Comparison of ENCODE assay signal across 21 cellular contexts in genomic region chr2:143264851-143265250, GRCh38.
DNase-seq lines count a peak whose midpoint lies in the region; ATAC-seq, FAIRE-seq and TF ChIP-seq lines count a peak whose summit lies in the region.
"Had no signal": no experiment of that assay in that cellular context is flagged by ENCODE, and none has a peak within 500 bp of the region (broad histone marks: within the 10 kb centered on the region; RNA-seq: fewer than 3 reads in every experiment).

No MANE protein-coding gene starts in this region.

- no peak for TF ChIP-seq POLR2A in thyroid gland (IDR thresholded peaks at IDR 0.05)

- H3K9me3 Mint-ChIP-seq in activated T-cell treated with anti-CD3 and anti-CD28 coated beads, Interleukin-2, amount 50 U/mL, for 72 hours: peaks cover 0 to 3% of the 10 kb centered on the region in 2 donors
- no peaks in the 10 kb centered on the region for H3K9me3 Mint-ChIP-seq in astrocyte (ENCODE audit: unreplicated experiment)
- H3K9me3 Mint-ChIP-seq in progenitor cell of endocrine pancreas (ENCODE audit: low read depth): no peaks in the 10 kb centered on the region

- no peak overlapping the region for H2AFZ ChIP-seq in astrocyte (ENCODE audit: low read depth, low read length)

- TF ChIP-seq CTCF in astrocyte (IDR thresholded peaks at IDR 0.05; ENCODE audit: insufficient read depth, low read depth, low read length) (no peak), thyroid gland (IDR thresholded peaks at IDR 0.05) (peak in 1 of 6 experiments; percentile 7), GM20000 (IDR thresholded peaks at IDR 0.05; ENCODE audit: extremely low read depth, missing control alignments) (no peak), progenitor cell of endocrine pancreas (IDR thresholded peaks at IDR 0.05; ENCODE audit: unreplicated experiment) (no peak)

- peaks cover 15 to 29% of the 10 kb centered on the region in 2 donors for H3K36me3 Mint-ChIP-seq in activated T-cell treated with anti-CD3 and anti-CD28 coated beads, Interleukin-2, amount 50 U/mL, for 72 hours (ENCODE audit: insufficient read depth in 2 of 2)
- H3K36me3 Mint-ChIP-seq in astrocyte (ENCODE audit: low read depth, unreplicated experiment) (no peaks in the 10 kb centered on the region), progenitor cell of endocrine pancreas (ENCODE audit: insufficient read depth) (no peaks in the 10 kb centered on the region)

- no peak overlapping the region for H3K4me2 ChIP-seq in astrocyte (ENCODE audit: low read length)
- H3K4me2 ChIP-seq: A549 had no signal

- H3K27me3 Mint-ChIP-seq in activated T-cell treated with anti-CD3 and anti-CD28 coated beads, Interleukin-2, amount 50 U/mL, for 72 hours (ENCODE audit: low read depth): no peaks in the 10 kb centered on the region
- H3K27me3 Mint-ChIP-seq in astrocyte (ENCODE audit: low read depth, unreplicated experiment) (no peaks in the 10 kb centered on the region), progenitor cell of endocrine pancreas (no peaks in the 10 kb centered on the region)
- H3K27me3 Mint-ChIP-seq: activated CD8-positive, alpha-beta memory T cell treated with anti-CD3 and anti-CD28 coated beads, Interleukin-2, amount 10 ng/mL, durations not matched to agents 7 days and 5 days; activated naive CD8-positive, alpha-beta T cell treated with anti-CD3 and anti-CD28 coated beads for 36 hours had no signal

- WGBS in thyroid gland, 2 donors: 22 to 24% methylated on average over 2 of the region's 2 CpGs

- intact Hi-C loops in left cardiac atrium (cut with DNase I): no loop called here
- intact Hi-C loops in thyroid gland (cut with DNase I): no loop called here

- FAIRE-seq in astrocyte (lab: Jason Lieb, UNC): no peak
- FAIRE-seq in RCC 7860 (lab: Jason Lieb, UNC): no peak
- FAIRE-seq: A549, GM12891, H54 had no signal

- H3K4me3 ChIP-seq in astrocyte (ENCODE audit: insufficient read depth, low read depth, low read length): no peak overlapping the region
- no peak overlapping the region for H3K4me3 ChIP-seq in thyroid gland (replicated peaks in 1 of 3)
- H3K4me3 ChIP-seq: A549, lower lobe of right lung had no signal

- H3K27ac ChIP-seq in astrocyte (ENCODE audit: low read depth, low read length) (no peak overlapping the region), thyroid gland (peak overlapping the region in 2 of 3 donors; percentile 65 to 78)
- H3K27ac ChIP-seq: A549, lower lobe of right lung had no signal

- H3K27me3 ChIP-seq in astrocyte (ENCODE audit: insufficient read depth, low read length) (no peaks in the 10 kb centered on the region), thyroid gland (no peaks in the 10 kb centered on the region)

- no peaks in the 10 kb centered on the region for H3K36me3 ChIP-seq in astrocyte (ENCODE audit: insufficient read depth, low read length)
- H3K36me3 ChIP-seq in thyroid gland: no peaks in the 10 kb centered on the region
- H3K36me3 ChIP-seq: lower lobe of right lung had no signal

- H3K4me1 ChIP-seq in astrocyte (ENCODE audit: insufficient read depth, low read length) (no peaks in the 10 kb centered on the region), thyroid gland (peaks cover 0 to 7% of the 10 kb centered on the region in 2 donors)
- H3K4me1 ChIP-seq: A549 had no signal

- ATAC-seq in activated T-cell treated with anti-CD3 and anti-CD28 coated beads, Interleukin-2, amount 50 U/mL, for 72 hours (replicated peaks in 1 of 2): no peak
- ATAC-seq in left cardiac atrium: peak; percentile 50 to 83
- ATAC-seq: A549; activated CD8-positive, alpha-beta memory T cell treated with anti-CD3 and anti-CD28 coated beads, Interleukin-2, amount 10 ng/mL, durations not matched to agents 7 days and 5 days; lower lobe of right lung had no signal

- H3K27ac Mint-ChIP-seq in activated T-cell treated with anti-CD3 and anti-CD28 coated beads, Interleukin-2, amount 50 U/mL, for 72 hours: peak overlapping the region; percentile 42
- H3K27ac Mint-ChIP-seq in astrocyte (ENCODE audit: unreplicated experiment) (no peak overlapping the region), progenitor cell of endocrine pancreas (no peak overlapping the region)
- H3K27ac Mint-ChIP-seq: activated CD8-positive, alpha-beta memory T cell treated with anti-CD3 and anti-CD28 coated beads, Interleukin-2, amount 10 ng/mL, durations not matched to agents 7 days and 5 days; activated naive CD8-positive, alpha-beta T cell treated with anti-CD3 and anti-CD28 coated beads for 36 hours had no signal

- no peak for DNase-seq in activated T-cell treated with anti-CD3 and anti-CD28 coated beads, Interleukin-2, amount 50 U/mL, for 72 hours
- no peak for DNase-seq in activated T-cell treated with anti-CD3 and anti-CD28 coated beads, Interleukin-2, amount 50 U/mL, for 48 hours
- DNase-seq in astrocyte (ENCODE audit: low read depth) (peak; percentile 90), left cardiac atrium (no peak), thyroid gland (peak in 1 of 2 donors; percentile 6), RCC 7860 (ENCODE audit: low spot score) (no peak), GM20000 (ENCODE audit: low spot score) (no peak), progenitor cell of endocrine pancreas (ENCODE audit: low spot score, unreplicated experiment) (no peak)
- DNase-seq: activated CD8-positive, alpha-beta memory T cell treated with anti-CD3 and anti-CD28 coated beads, Interleukin-2, amount 10 ng/mL, durations not matched to agents 7 days and 5 days; activated naive CD8-positive, alpha-beta T cell treated with anti-CD3 and anti-CD28 coated beads for 36 hours; DMS153; effector memory CD4-positive, alpha-beta T cell; hippocampal formation; lower lobe of right lung; NCI-H524; RPMI8226; stimulated activated CD8-positive, alpha-beta memory T cell treated with anti-CD3 and anti-CD28 coated beads, Interleukin-4, amount 100 ng/mL, for 48 hours had no signal

- no peak overlapping the region for H3K4me3 Mint-ChIP-seq in activated T-cell treated with anti-CD3 and anti-CD28 coated beads, Interleukin-2, amount 50 U/mL, for 72 hours
- H3K4me3 Mint-ChIP-seq in astrocyte (ENCODE audit: unreplicated experiment) (no peak overlapping the region), progenitor cell of endocrine pancreas (ENCODE audit: low read depth) (no peak overlapping the region)
- H3K4me3 Mint-ChIP-seq: activated CD8-positive, alpha-beta memory T cell treated with anti-CD3 and anti-CD28 coated beads, Interleukin-2, amount 10 ng/mL, durations not matched to agents 7 days and 5 days; activated naive CD8-positive, alpha-beta T cell treated with anti-CD3 and anti-CD28 coated beads for 36 hours; neural crest cell had no signal

- no peaks in the 10 kb centered on the region for H3K79me2 ChIP-seq in astrocyte (ENCODE audit: insufficient read depth, low read length)

- H3K9me3 ChIP-seq in astrocyte (ENCODE audit: insufficient read depth, low read depth, low read length) (no peaks in the 10 kb centered on the region), thyroid gland (no peaks in the 10 kb centered on the region)
- H3K9me3 ChIP-seq: A549, lower lobe of right lung had no signal

- H3K4me1 Mint-ChIP-seq in activated T-cell treated with anti-CD3 and anti-CD28 coated beads, Interleukin-2, amount 50 U/mL, for 72 hours (ENCODE audit: low read depth): peaks cover 36% of the 10 kb centered on the region
- H3K4me1 Mint-ChIP-seq in astrocyte (ENCODE audit: low read depth, unreplicated experiment): no peaks in the 10 kb centered on the region
- no peaks in the 10 kb centered on the region for H3K4me1 Mint-ChIP-seq in progenitor cell of endocrine pancreas (ENCODE audit: low read depth)
- H3K4me1 Mint-ChIP-seq: neural crest cell had no signal

- no peak overlapping the region for H3K9ac ChIP-seq in astrocyte (ENCODE audit: low read length)

- H4K20me1 ChIP-seq in astrocyte (ENCODE audit: insufficient read depth, low read length): no peaks in the 10 kb centered on the region

Comparison
In these comparisons a context has a peak if more than half of its experiments do, and no peak if none do; other contexts are left out.
1. ATAC-seq: peak in left cardiac atrium (2 of 2); none in activated T-cell treated with anti-CD3 and anti-CD28 coated beads, Interleukin-2, amount 50 U/mL, for 72 hours (0 of 2).